23 cellular contexts compared by ENCODE assay signal in the genomic region with DNA sequence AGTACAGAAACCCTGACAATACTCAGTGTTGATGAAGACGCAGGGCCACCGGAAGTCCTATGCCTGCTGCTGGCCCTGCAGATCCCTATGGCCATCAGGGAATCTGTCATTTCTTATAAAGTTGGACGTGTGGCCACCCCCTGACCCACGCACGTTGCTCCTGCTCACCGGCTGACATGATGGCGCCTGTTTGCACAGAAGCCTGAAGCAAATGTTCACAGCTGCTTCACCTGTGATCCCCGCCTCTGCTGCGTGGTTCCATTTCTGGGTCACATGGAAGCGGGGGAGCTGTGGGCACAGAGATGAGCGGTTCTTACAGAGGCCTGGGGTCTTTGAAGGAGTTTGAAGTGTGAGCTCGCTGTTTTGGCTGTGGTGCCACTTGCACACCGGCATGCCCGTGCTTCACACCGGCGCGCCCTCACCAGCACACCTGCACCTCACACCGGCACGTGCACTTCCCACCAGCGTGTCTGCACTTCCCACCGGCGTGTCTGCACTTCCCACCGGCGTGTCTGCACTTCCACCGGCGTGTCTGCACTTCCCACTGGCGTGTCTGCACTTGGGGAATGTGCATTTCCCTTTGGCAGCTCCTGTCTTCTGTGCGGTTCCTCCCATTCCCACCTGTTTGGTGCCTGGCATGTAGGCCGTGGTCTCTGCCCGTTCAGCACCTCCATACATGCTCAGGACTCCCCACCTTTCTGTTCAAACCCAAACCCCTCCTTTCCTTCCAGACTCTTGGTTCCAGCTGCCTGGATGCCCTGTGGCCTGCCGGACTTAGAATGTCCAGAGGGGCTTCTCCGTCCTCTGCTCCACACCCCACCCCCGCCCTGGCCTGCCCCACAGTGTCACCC.
"Had no signal": no experiment of that assay in that cellular context is flagged by ENCODE, and none has a peak within 500 bp of the region (broad histone marks: within the 10 kb centered on the region; RNA-seq: fewer than 3 reads in every experiment).

No MANE protein-coding gene starts in this region.

- DNase-seq: activated CD4-positive, alpha-beta T cell treated with anti-CD3 and anti-CD28 coated beads for 36 hours; activated CD8-positive, alpha-beta T cell treated with anti-CD3 and anti-CD28 coated beads for 36 hours; activated effector memory CD4-positive, alpha-beta T cell treated with anti-CD3 and anti-CD28 coated beads, Interleukin-2, amount 50 U/mL, for 16 hours; activated T-cell treated with anti-CD3 and anti-CD28 coated beads, Interleukin-2, amount 50 U/mL, for 4 hours; amygdala; cortex of kidney; effector memory CD4-positive, alpha-beta T cell; foreskin keratinocyte; immature natural killer cell; left cardiac atrium; stimulated activated CD4-positive, alpha-beta T cell treated with anti-CD3 and anti-CD28 coated beads, Interleukin-4, amount 100 ng/mL, for 24 hours; stimulated activated naive CD4-positive, alpha-beta T cell treated with Interleukin-2 at 50 U/mL for 16 hours; T-helper 9 cell; trophoblast cell had no signal

- H3K9me3 Mint-ChIP-seq: central memory CD8-positive, alpha-beta T cell had no signal

- H3K4me3 Mint-ChIP-seq: activated CD4-positive, alpha-beta T cell treated with anti-CD3 and anti-CD28 coated beads for 36 hours; activated CD8-positive, alpha-beta T cell treated with anti-CD3 and anti-CD28 coated beads for 36 hours; activated naive CD8-positive, alpha-beta T cell; activated T-cell treated with anti-CD3 and anti-CD28 coated beads, Interleukin-2, amount 50 U/mL, for 4 hours; brain; central memory CD8-positive, alpha-beta T cell; immature natural killer cell; mesothelial cell of epicardium; neural crest cell; T-cell had no signal

- H3K4me1 ChIP-seq: foreskin keratinocyte had no signal

- H3K27ac ChIP-seq: foreskin keratinocyte, ovary, SK-N-MC had no signal

- H3K4me3 ChIP-seq: lung, ovary, SK-N-MC had no signal

- H3K27me3 Mint-ChIP-seq: activated CD4-positive, alpha-beta T cell treated with anti-CD3 and anti-CD28 coated beads for 36 hours; activated CD8-positive, alpha-beta T cell treated with anti-CD3 and anti-CD28 coated beads for 36 hours; activated naive CD8-positive, alpha-beta T cell; brain; central memory CD8-positive, alpha-beta T cell; T-cell had no signal

- H3K27ac Mint-ChIP-seq: activated CD4-positive, alpha-beta T cell treated with anti-CD3 and anti-CD28 coated beads for 36 hours; activated CD8-positive, alpha-beta T cell treated with anti-CD3 and anti-CD28 coated beads for 36 hours; activated naive CD8-positive, alpha-beta T cell; immature natural killer cell; T-cell had no signal

- H3K27me3 ChIP-seq: foreskin keratinocyte, ovary had no signal

- H3K9me3 ChIP-seq: ovary had no signal

- H3K36me3 ChIP-seq: ovary had no signal
